In the genomic region with DNA sequence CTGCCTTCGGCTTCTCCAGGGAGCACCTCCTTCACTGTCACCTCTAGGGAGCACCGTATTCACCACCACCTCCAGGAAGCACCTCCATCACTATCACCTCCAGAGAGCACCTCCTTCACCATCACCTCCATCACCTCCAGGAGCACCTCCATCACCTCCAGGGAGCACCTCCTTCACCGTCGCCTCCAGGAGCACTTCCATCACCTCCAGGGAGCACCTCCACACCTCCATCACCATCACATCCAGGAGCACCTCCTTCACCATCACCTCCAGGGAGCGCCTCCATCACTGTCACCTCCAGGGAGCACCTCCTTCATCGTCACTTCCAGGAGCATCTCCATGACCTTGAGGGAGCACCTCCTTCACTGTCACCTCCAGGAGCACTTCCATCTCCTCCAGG, we compare ENCODE assay signal across 19 cellular contexts.
A peak's percentile ranks its signal among the peaks of the same experiment; 100 is the strongest.
DNase-seq lines count a peak whose midpoint lies in the region; ATAC-seq and TF ChIP-seq lines count a peak whose summit lies in the region.
"Had no signal": no experiment of that assay in that cellular context is flagged by ENCODE, and none has a peak within 500 bp of the region (broad histone marks: within the 10 kb centered on the region; RNA-seq: fewer than 3 reads in every experiment).

No MANE protein-coding gene starts in this region.

- H3K36me3 ChIP-seq in suprapubic skin = no peaks in the 10 kb centered on the region
- H3K36me3 ChIP-seq: HAP-1 had no signal

- DNase-seq in activated effector memory CD4-positive, alpha-beta T cell treated with anti-CD3 and anti-CD28 coated beads, Interleukin-2, amount 50 U/mL, for 16 hours = peak; percentile 50
- no peak for DNase-seq in activated effector memory CD4-positive, alpha-beta T cell treated with Interleukin-2 at 50 U/mL for 16 hours
- DNase-seq in WTC11 (ENCODE audit: low spot score) (no peak), mesenteric fat pad (ENCODE audit: low spot score) (peak; percentile 30), suprapubic skin (ENCODE audit: low spot score in 2 of 2) (peak; percentile 18 to 57), HuH-7.5 (ENCODE audit: low spot score) (no peak)
- DNase-seq: CD8-positive, alpha-beta memory T cell; NCI-H1105; NCI-H146; NCI-H2029; NCI-H2227 treated with DMSO at 0.1 percent for 48 hours; NCI-H510A; NCI-H748 treated with DMSO at 0.1 percent for 48 hours; NK-92 treated with Interleukin-12 subunit alpha and Interleukin-12 subunit beta, amount 100 ng/mL, for 24 hours had no signal

- no peak for TF ChIP-seq EP300 in suprapubic skin (IDR thresholded peaks at IDR 0.05)

- H3K4me1 ChIP-seq in suprapubic skin = no peaks in the 10 kb centered on the region
- H3K4me1 ChIP-seq: HAP-1 had no signal

- H3K27me3 ChIP-seq in suprapubic skin = peaks cover 6% of the 10 kb centered on the region

- H3K9me3 Mint-ChIP-seq in WTC11 = peaks cover 27% of the 10 kb centered on the region
- H3K9me3 Mint-ChIP-seq: CD8-positive, alpha-beta memory T cell had no signal

- H3K9me3 ChIP-seq in suprapubic skin = no peaks in the 10 kb centered on the region
- H3K9me3 ChIP-seq: HAP-1 had no signal

- H3K27ac ChIP-seq in suprapubic skin = no peak overlapping the region
- H3K27ac ChIP-seq: C4-2B, HL-60 had no signal

- H3K4me3 ChIP-seq in suprapubic skin = no peak overlapping the region
- H3K4me3 ChIP-seq: GM23338, HAP-1 had no signal

- POLR2A ChIA-PET in WTC11 (lab: Charles Lee) = no interaction called here

- WGBS in suprapubic skin = 93% methylated on average over 6 of the region's 6 CpGs

- H3K27ac Mint-ChIP-seq in WTC11 = no peak overlapping the region
- H3K27ac Mint-ChIP-seq: GM23338 had no signal

- H3K27me3 Mint-ChIP-seq in WTC11 (ENCODE audit: low read depth) = no peaks in the 10 kb centered on the region; the same call in 1 of the 2 replicates

- TF ChIP-seq POLR2A in suprapubic skin (IDR thresholded peaks at IDR 0.05) = no peak

- CTCF ChIA-PET in WTC11 (lab: Charles Lee) = no interaction called here

- no peak for ATAC-seq in WTC11
- no peak for ATAC-seq in SK-N-SH treated with all-trans-retinoic acid at 6 μM for 48 hours
- ATAC-seq: GM23338 had no signal

- peaks cover 20% of the 10 kb centered on the region for H3K36me3 Mint-ChIP-seq in WTC11
- H3K36me3 Mint-ChIP-seq: CD8-positive, alpha-beta memory T cell had no signal

- H3K4me1 Mint-ChIP-seq in WTC11 = no peaks in the 10 kb centered on the region
- H3K4me1 Mint-ChIP-seq: CD8-positive, alpha-beta memory T cell; GM23338 had no signal

- no peak for TF ChIP-seq CTCF in WTC11 (IDR thresholded peaks at IDR 0.05)
- TF ChIP-seq CTCF in suprapubic skin (IDR thresholded peaks at IDR 0.05) = no peak

- H3K4me3 Mint-ChIP-seq in WTC11 = no peak overlapping the region

TF ChIP-seq in WTC11, 78 proteins besides CTCF, POLR2A, EP300 and RAD21:
- TF ChIP-seq, protein P1, sequence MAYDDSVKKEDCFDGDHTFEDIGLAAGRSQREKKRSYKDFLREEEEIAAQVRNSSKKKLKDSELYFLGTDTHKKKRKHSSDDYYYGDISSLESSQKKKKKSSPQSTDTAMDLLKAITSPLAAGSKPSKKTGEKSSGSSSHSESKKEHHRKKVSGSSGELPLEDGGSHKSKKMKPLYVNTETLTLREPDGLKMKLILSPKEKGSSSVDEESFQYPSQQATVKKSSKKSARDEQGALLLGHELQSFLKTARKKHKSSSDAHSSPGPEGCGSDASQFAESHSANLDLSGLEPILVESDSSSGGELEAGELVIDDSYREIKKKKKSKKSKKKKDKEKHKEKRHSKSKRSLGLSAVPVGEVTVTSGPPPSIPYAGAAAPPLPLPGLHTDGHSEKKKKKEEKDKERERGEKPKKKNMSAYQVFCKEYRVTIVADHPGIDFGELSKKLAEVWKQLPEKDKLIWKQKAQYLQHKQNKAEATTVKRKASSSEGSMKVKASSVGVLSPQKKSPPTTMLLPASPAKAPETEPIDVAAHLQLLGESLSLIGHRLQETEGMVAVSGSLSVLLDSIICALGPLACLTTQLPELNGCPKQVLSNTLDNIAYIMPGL (CRISPR knock-in tag; IDR thresholded peaks at IDR 0.05) = no peak
- TF ChIP-seq ZNF263 (CRISPR knock-in tag; IDR thresholded peaks at IDR 0.05; ENCODE audit: low read depth) = peak; percentile 65; the same call in 1 of the 2 replicates
- no peak for TF ChIP-seq SMAD3 (CRISPR knock-in tag; IDR thresholded peaks at IDR 0.05; ENCODE audit: borderline replicate concordance)

TF ChIP-seq in SK-N-SH treated with all-trans-retinoic acid at 6 μM for 48 hours, 23 proteins besides CTCF, POLR2A, EP300 and RAD21 (continues in another document):
- TF ChIP-seq, protein P2, sequence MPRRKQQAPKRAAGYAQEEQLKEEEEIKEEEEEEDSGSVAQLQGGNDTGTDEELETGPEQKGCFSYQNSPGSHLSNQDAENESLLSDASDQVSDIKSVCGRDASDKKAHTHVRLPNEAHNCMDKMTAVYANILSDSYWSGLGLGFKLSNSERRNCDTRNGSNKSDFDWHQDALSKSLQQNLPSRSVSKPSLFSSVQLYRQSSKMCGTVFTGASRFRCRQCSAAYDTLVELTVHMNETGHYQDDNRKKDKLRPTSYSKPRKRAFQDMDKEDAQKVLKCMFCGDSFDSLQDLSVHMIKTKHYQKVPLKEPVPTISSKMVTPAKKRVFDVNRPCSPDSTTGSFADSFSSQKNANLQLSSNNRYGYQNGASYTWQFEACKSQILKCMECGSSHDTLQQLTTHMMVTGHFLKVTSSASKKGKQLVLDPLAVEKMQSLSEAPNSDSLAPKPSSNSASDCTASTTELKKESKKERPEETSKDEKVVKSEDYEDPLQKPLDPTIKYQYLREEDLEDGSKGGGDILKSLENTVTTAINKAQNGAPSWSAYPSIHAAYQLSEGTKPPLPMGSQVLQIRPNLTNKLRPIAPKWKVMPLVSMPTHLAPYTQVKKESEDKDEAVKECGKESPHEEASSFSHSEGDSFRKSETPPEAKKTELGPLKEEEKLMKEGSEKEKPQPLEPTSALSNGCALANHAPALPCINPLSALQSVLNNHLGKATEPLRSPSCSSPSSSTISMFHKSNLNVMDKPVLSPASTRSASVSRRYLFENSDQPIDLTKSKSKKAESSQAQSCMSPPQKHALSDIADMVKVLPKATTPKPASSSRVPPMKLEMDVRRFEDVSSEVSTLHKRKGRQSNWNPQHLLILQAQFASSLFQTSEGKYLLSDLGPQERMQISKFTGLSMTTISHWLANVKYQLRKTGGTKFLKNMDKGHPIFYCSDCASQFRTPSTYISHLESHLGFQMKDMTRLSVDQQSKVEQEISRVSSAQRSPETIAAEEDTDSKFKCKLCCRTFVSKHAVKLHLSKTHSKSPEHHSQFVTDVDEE (CRISPR knock-in tag; IDR thresholded peaks at IDR 0.05) = no peak
- TF ChIP-seq ZNF8 (CRISPR knock-in tag; IDR thresholded peaks at IDR 0.05) = no peak
- TF ChIP-seq, protein P3, sequence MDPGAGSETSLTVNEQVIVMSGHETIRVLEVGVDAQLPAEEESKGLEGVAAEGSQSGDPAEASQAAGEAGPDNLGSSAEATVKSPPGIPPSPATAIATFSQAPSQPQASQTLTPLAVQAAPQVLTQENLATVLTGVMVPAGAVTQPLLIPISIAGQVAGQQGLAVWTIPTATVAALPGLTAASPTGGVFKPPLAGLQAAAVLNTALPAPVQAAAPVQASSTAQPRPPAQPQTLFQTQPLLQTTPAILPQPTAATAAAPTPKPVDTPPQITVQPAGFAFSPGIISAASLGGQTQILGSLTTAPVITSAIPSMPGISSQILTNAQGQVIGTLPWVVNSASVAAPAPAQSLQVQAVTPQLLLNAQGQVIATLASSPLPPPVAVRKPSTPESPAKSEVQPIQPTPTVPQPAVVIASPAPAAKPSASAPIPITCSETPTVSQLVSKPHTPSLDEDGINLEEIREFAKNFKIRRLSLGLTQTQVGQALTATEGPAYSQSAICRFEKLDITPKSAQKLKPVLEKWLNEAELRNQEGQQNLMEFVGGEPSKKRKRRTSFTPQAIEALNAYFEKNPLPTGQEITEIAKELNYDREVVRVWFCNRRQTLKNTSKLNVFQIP (CRISPR knock-in tag; IDR thresholded peaks at IDR 0.05; ENCODE audit: borderline replicate concordance, low read depth) = no peak
- TF ChIP-seq, protein P4, sequence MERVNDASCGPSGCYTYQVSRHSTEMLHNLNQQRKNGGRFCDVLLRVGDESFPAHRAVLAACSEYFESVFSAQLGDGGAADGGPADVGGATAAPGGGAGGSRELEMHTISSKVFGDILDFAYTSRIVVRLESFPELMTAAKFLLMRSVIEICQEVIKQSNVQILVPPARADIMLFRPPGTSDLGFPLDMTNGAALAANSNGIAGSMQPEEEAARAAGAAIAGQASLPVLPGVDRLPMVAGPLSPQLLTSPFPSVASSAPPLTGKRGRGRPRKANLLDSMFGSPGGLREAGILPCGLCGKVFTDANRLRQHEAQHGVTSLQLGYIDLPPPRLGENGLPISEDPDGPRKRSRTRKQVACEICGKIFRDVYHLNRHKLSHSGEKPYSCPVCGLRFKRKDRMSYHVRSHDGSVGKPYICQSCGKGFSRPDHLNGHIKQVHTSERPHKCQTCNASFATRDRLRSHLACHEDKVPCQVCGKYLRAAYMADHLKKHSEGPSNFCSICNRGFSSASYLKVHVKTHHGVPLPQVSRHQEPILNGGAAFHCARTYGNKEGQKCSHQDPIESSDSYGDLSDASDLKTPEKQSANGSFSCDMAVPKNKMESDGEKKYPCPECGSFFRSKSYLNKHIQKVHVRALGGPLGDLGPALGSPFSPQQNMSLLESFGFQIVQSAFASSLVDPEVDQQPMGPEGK (CRISPR knock-in tag; IDR thresholded peaks at IDR 0.05; ENCODE audit: borderline replicate concordance) = no peak
- TF ChIP-seq ZFP30 (CRISPR knock-in tag; IDR thresholded peaks at IDR 0.05) = no peak
- TF ChIP-seq, protein P5, sequence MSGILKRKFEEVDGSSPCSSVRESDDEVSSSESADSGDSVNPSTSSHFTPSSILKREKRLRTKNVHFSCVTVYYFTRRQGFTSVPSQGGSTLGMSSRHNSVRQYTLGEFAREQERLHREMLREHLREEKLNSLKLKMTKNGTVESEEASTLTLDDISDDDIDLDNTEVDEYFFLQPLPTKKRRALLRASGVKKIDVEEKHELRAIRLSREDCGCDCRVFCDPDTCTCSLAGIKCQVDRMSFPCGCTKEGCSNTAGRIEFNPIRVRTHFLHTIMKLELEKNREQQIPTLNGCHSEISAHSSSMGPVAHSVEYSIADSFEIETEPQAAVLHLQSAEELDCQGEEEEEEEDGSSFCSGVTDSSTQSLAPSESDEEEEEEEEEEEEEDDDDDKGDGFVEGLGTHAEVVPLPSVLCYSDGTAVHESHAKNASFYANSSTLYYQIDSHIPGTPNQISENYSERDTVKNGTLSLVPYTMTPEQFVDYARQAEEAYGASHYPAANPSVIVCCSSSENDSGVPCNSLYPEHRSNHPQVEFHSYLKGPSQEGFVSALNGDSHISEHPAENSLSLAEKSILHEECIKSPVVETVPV (CRISPR knock-in tag; IDR thresholded peaks at IDR 0.05) = no peak
- TF ChIP-seq ZFP3 (CRISPR knock-in tag; IDR thresholded peaks at IDR 0.05) = no peak
- TF ChIP-seq BACH2 (CRISPR knock-in tag; IDR thresholded peaks at IDR 0.05; ENCODE audit: borderline replicate concordance) = no peak

Comparison
In these comparisons a context has a peak if more than half of its experiments do, and no peak if none do; other contexts are left out.
1. DNase-seq: peak in activated effector memory CD4-positive, alpha-beta T cell treated with anti-CD3 and anti-CD28 coated beads, Interleukin-2, amount 50 U/mL, for 16 hours (single experiment), mesenteric fat pad (single experiment) and suprapubic skin (2 of 2); none in activated effector memory CD4-positive, alpha-beta T cell treated with Interleukin-2 at 50 U/mL for 16 hours (single experiment), WTC11 (single experiment) and HuH-7.5 (single experiment).